Comparison of ENCODE assay signal across 22 cellular contexts in the genomic region with DNA sequence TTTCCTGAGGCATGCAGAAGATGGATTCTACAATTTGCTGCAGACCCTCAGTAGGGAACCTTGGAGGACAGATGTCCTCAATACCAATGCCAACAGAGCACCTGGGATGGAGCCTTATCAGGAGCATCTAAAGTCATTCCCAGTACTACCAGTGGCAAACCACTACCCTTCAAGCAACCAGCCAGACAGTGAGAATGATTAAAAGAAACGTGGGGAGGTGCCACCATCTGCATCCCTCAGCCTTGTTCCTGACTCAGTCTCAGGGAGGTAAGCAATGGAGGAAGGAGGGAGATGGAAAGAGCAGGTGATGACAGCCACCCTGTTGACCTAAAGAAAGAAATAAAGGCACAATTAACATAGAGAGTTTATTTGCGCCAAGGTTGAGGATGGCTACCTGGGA.
DNase-seq lines count a peak whose midpoint lies in the region; ATAC-seq and TF ChIP-seq lines count a peak whose summit lies in the region.
"Had no signal": no experiment of that assay in that cellular context is flagged by ENCODE, and none has a peak within 500 bp of the region (broad histone marks: within the 10 kb centered on the region; RNA-seq: fewer than 3 reads in every experiment).

No MANE protein-coding gene starts in this region.

- H3K4me3 ChIP-seq in spleen (no peak overlapping the region), upper lobe of left lung (no peak overlapping the region), heart left ventricle (no peak overlapping the region)

- no peak for TF ChIP-seq EP300 in upper lobe of left lung (IDR thresholded peaks at IDR 0.05)

- intact Hi-C loops in spleen (cut with DNase I; ENCODE audit: low total_unique reads) = no loop called here
- intact Hi-C loops in heart left ventricle (cut with DNase I) = no loop called here

- H3K27me3 ChIP-seq in spleen (replicated peaks in 1 of 7) (no peaks in the 10 kb centered on the region), upper lobe of left lung (no peaks in the 10 kb centered on the region), heart left ventricle (peaks cover 0 to 6% (median 0%) of the 10 kb centered on the region in 9 donors)

- H3K27ac ChIP-seq in spleen (peak overlapping the region in 5 of 8 donors; percentile 14 to 77 (median 64)), upper lobe of left lung (no peak overlapping the region), heart left ventricle (no peak overlapping the region)
- H3K27ac ChIP-seq: HL-60, parathyroid adenoma had no signal

- no peak for TF ChIP-seq CTCF in spleen (IDR thresholded peaks at IDR 0.05 in 8 of 11, conservative IDR thresholded peaks at IDR 0.05 in 3 of 11)
- TF ChIP-seq CTCF in upper lobe of left lung (IDR thresholded peaks at IDR 0.05) = no peak
- no peak for TF ChIP-seq CTCF in heart left ventricle (IDR thresholded peaks at IDR 0.05)

- TF ChIP-seq POLR2A in spleen (IDR thresholded peaks at IDR 0.05) = no peak
- TF ChIP-seq POLR2A in upper lobe of left lung (IDR thresholded peaks at IDR 0.05) = no peak
- no peak for TF ChIP-seq POLR2A in heart left ventricle (IDR thresholded peaks at IDR 0.05)

- H3K9me3 ChIP-seq in spleen = no peaks in the 10 kb centered on the region
- H3K9me3 ChIP-seq in upper lobe of left lung = no peaks in the 10 kb centered on the region
- H3K9me3 ChIP-seq in heart left ventricle = peaks cover 0 to 5% (median 0%) of the 10 kb centered on the region in 12 donors

- no peak for DNase-seq in spleen
- DNase-seq in superior temporal gyrus (ENCODE audit: extremely low spot score) = no peak
- DNase-seq in upper lobe of left lung = no peak
- no peak for DNase-seq in heart left ventricle
- no peak for DNase-seq in NCI-H510A (lab: John Stamatoyannopoulos, UW)
- DNase-seq: activated CD4-positive, alpha-beta T cell treated with anti-CD3 and anti-CD28 coated beads, Interleukin-2, amount 50 U/mL, for 48 hours; activated naive CD4-positive, alpha-beta T cell treated with anti-CD3 and anti-CD28 coated beads, Interleukin-2, amount 10 ng/mL, durations not matched to agents 7 days and 5 days; activated T-cell treated with anti-CD3 and anti-CD28 coated beads, Interleukin-2, amount 50 U/mL, for 1 hour; COR-L47; HFFc6; IMR-90; mesenchymal stem cell; natural killer cell; NCI-H187; NCI-H446 treated with DMSO at 0.1 percent for 48 hours; stimulated activated CD4-positive, alpha-beta T cell treated with anti-CD3 and anti-CD28 coated beads, Interleukin-1b, Interleukin-23, amount 100 ng/mL, for 48 hours; T-cell had no signal

- ATAC-seq in GM18907 (IDR thresholded peaks at IDR 0.05; ENCODE audit: unreplicated experiment) = peak; percentile 4
- peak; percentile 13 for ATAC-seq in GM21717 (IDR thresholded peaks at IDR 0.05; ENCODE audit: unreplicated experiment)
- peak; percentile 4 for ATAC-seq in HG03457 (IDR thresholded peaks at IDR 0.05; ENCODE audit: unreplicated experiment)
- no peak for ATAC-seq in upper lobe of left lung (ENCODE audit: low FRiP score in 2 of 2)
- no peak for ATAC-seq in heart left ventricle
- ATAC-seq: T-cell had no signal

- H3K36me3 ChIP-seq in spleen = no peaks in the 10 kb centered on the region
- no peaks in the 10 kb centered on the region for H3K36me3 ChIP-seq in upper lobe of left lung
- no peaks in the 10 kb centered on the region for H3K36me3 ChIP-seq in heart left ventricle

- 46 to 70% (median 51%) methylated on average over 2 of the region's 2 CpGs for WGBS in spleen, 5 donors
- WGBS in upper lobe of left lung, 2 donors = 52 to 54% methylated on average over 2 of the region's 2 CpGs
- whole genome bisulfite sequencing in heart left ventricle, 4 donors = 50 to 80% (median 53%) methylated on average over 2 of the region's 2 CpGs

- H3K4me1 ChIP-seq in spleen (peaks cover 0 to 46% (median 10%) of the 10 kb centered on the region in 6 donors), upper lobe of left lung (no peaks in the 10 kb centered on the region), heart left ventricle (no peaks in the 10 kb centered on the region)
- H3K4me1 ChIP-seq: parathyroid adenoma had no signal

Comparison
In these comparisons a context has a peak if more than half of its experiments do, and no peak if none do; other contexts are left out.
1. ATAC-seq: peak in GM18907 (single experiment), GM21717 (single experiment) and HG03457 (single experiment); none in upper lobe of left lung (0 of 2) and heart left ventricle (0 of 4).
2. H3K27ac ChIP-seq: peak in spleen (5 of 8); none in upper lobe of left lung (0 of 4) and heart left ventricle (0 of 12).